In the genomic region with DNA sequence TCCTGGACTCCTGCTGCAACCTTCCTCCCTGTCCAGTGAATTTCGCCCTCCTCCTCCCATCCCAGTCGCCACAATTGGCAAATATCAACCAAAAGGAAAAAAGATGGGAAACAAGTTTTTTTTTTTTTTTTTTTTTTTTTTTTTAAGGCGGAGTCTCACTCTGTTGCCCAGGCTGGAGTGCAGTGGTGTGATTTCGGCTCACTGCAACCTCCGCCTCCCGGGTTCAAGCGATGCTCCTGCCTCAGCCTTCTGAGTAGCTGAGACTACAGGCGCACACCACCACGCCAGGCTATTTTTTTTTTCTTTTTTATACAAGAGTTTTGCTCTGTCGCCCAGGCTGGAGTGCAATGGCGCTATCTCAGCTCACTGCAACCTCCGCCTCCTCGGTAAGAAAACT, we compare ENCODE assay signal across 8 cellular contexts. TPM values are rescaled to one million over a fixed set of nuclear protein-coding genes. Genes with fewer than 3 reads are reported as not detected.
DNase-seq lines count a peak whose midpoint lies in the region; ATAC-seq and TF ChIP-seq lines count a peak whose summit lies in the region.
"Not testable (repeated sequence)": the region's sequence is repeated elsewhere in the genome, so short reads cannot be mapped to it uniquely, and the experiment has no call there.

No MANE protein-coding gene starts in this region.

- not testable (repeated sequence) for H3K79me1 ChIP-seq in neuronal stem cell (ENCODE audit: low read depth, low read length)

- peak overlapping the region; percentile 23 for H3K4me2 ChIP-seq in neuronal stem cell (ENCODE audit: insufficient read depth, low read length, poor library complexity, severe bottlenecking)

- H2AK5ac ChIP-seq in neuronal stem cell (ENCODE audit: low read depth, low read length): not testable (repeated sequence)

- not testable (repeated sequence) for H3K23ac ChIP-seq in neuronal stem cell (ENCODE audit: low read depth, low read length, poor library complexity)

- not testable (repeated sequence) for H3K4me1 ChIP-seq in BE2C; endodermal cell (ENCODE audit: control insufficient read depth, insufficient read depth, low read length)
- H3K4me1 ChIP-seq in neuronal stem cell (ENCODE audit: control insufficient read depth in 2 of 2, insufficient read depth in 1 of 2, low read depth in 1 of 2, low read length in 2 of 2): peaks cover 8 to 15% of the 10 kb centered on the region in 2 donors

- peak; percentile 3 for ATAC-seq in HG02642 (IDR thresholded peaks at IDR 0.05; ENCODE audit: poor library complexity, unreplicated experiment)
- ATAC-seq in activated naive CD8-positive, alpha-beta T cell treated with anti-CD3 and anti-CD28 coated beads, Interleukin-2, amount 10 ng/mL, durations not matched to agents 7 days and 5 days (ENCODE audit: low read depth): peak; percentile 18

- H3K36me3 ChIP-seq in BE2C (peaks cover 24% of the 10 kb centered on the region), endodermal cell (ENCODE audit: control insufficient read depth, insufficient read depth, low read length) (peaks cover 25% of the 10 kb centered on the region), neuronal stem cell (replicated peaks in 1 of 2; ENCODE audit: control insufficient read depth in 2 of 2, insufficient read depth in 2 of 2, low read length in 2 of 2) (peaks cover 11 to 37% of the 10 kb centered on the region in 2 donors)

- peak overlapping the region; percentile 19 for H3K27ac ChIP-seq in endodermal cell (ENCODE audit: low read depth, low read length)
- H3K27ac ChIP-seq in neuronal stem cell (replicated peaks; ENCODE audit: low read length): not testable (repeated sequence)

- H4K91ac ChIP-seq in neuronal stem cell (ENCODE audit: low read depth, low read length, poor library complexity): not testable (repeated sequence)

- not testable (repeated sequence) for H3K9me3 Mint-ChIP-seq in T-helper 1 cell treated with Interleukin-12 subunit alpha and Interleukin-12 subunit beta and Interleukin-4 antibody, amounts not matched to agents 30 μg/mL and 1 μg/mL, for 36 hours; activated naive CD8-positive, alpha-beta T cell treated with anti-CD3 and anti-CD28 coated beads, Interleukin-2, amount 10 ng/mL, durations not matched to agents 7 days and 5 days; endodermal cell; immature natural killer cell; stimulated activated naive CD8-positive, alpha-beta T cell treated with anti-CD3 and anti-CD28 coated beads, Interleukin-15, Interleukin-2, amounts not matched to agents 100 ng/mL and 50 ng/mL, for 24 hours

- H3K9ac ChIP-seq in endodermal cell (ENCODE audit: extremely low read depth, low read length, poor library complexity, severe bottlenecking); neuronal stem cell (ENCODE audit: low read depth, low read length, poor library complexity): not testable (repeated sequence)

- POLR2A ChIA-PET in activated naive CD8-positive, alpha-beta T cell treated with anti-CD3 and anti-CD28 coated beads, Interleukin-2, amount 10 ng/mL, durations not matched to agents 7 days and 5 days (lab: Charles Lee): interaction anchor here (0.6 to 1.4 kb wide), 3 partner anchors 39 to 247 kb away, joined by 3 to 6 read pairs (median 3); no protein-coding TSS in a partner anchor

- H3K9me3 ChIP-seq in BE2C; endodermal cell (ENCODE audit: control insufficient read depth, low read length); neuronal stem cell (replicated peaks in 1 of 2; ENCODE audit: control insufficient read depth in 2 of 2, insufficient read depth in 1 of 2, low read depth in 1 of 2, low read length in 2 of 2): not testable (repeated sequence)

- not testable (repeated sequence) for H2BK12ac ChIP-seq in neuronal stem cell (ENCODE audit: low read length)

- not testable (repeated sequence) for TF ChIP-seq CTCF in BE2C (IDR thresholded peaks at IDR 0.05; ENCODE audit: low read depth, low read length); endodermal cell (conservative IDR thresholded peaks at IDR 0.05)

- H3K4me3 ChIP-seq in BE2C (ENCODE audit: low read depth, low read length) (peak overlapping the region; percentile 30; the same call in 1 of the 2 replicates), endodermal cell (ENCODE audit: low read length) (peak overlapping the region; percentile 39), neuronal stem cell (ENCODE audit: low read length in 2 of 2) (peak overlapping the region in 1 of 2 donors; percentile 45)

- H2AFZ ChIP-seq in neuronal stem cell (ENCODE audit: low read length): peak overlapping the region; percentile 85

- not testable (repeated sequence) for H2BK15ac ChIP-seq in neuronal stem cell (ENCODE audit: low read length)

- not testable (repeated sequence) for H4K8ac ChIP-seq in neuronal stem cell (ENCODE audit: low read depth, low read length)

- H2BK5ac ChIP-seq in neuronal stem cell (ENCODE audit: low read length): not testable (repeated sequence)

- H3K27me3 Mint-ChIP-seq in T-helper 1 cell treated with Interleukin-12 subunit alpha and Interleukin-12 subunit beta and Interleukin-4 antibody, amounts not matched to agents 30 μg/mL and 1 μg/mL, for 36 hours (ENCODE audit: low read depth); activated naive CD8-positive, alpha-beta T cell treated with anti-CD3 and anti-CD28 coated beads, Interleukin-2, amount 10 ng/mL, durations not matched to agents 7 days and 5 days; endodermal cell (ENCODE audit: insufficient read depth); immature natural killer cell (ENCODE audit: low read depth in 3 of 3); stimulated activated naive CD8-positive, alpha-beta T cell treated with anti-CD3 and anti-CD28 coated beads, Interleukin-15, Interleukin-2, amounts not matched to agents 100 ng/mL and 50 ng/mL, for 24 hours: not testable (repeated sequence)

- peaks cover 12% of the 10 kb centered on the region for H3K36me3 Mint-ChIP-seq in T-helper 1 cell treated with Interleukin-12 subunit alpha and Interleukin-12 subunit beta and Interleukin-4 antibody, amounts not matched to agents 30 μg/mL and 1 μg/mL, for 36 hours (ENCODE audit: low read depth)
- H3K36me3 Mint-ChIP-seq in activated naive CD8-positive, alpha-beta T cell treated with anti-CD3 and anti-CD28 coated beads, Interleukin-2, amount 10 ng/mL, durations not matched to agents 7 days and 5 days: not testable (repeated sequence)
- H3K36me3 Mint-ChIP-seq in endodermal cell (ENCODE audit: low read depth) (peaks cover 35% of the 10 kb centered on the region), immature natural killer cell (peaks cover 7 to 16% (median 8%) of the 10 kb centered on the region in 3 donors)
- H3K36me3 Mint-ChIP-seq in stimulated activated naive CD8-positive, alpha-beta T cell treated with anti-CD3 and anti-CD28 coated beads, Interleukin-15, Interleukin-2, amounts not matched to agents 100 ng/mL and 50 ng/mL, for 24 hours (ENCODE audit: low read depth): peaks cover 35% of the 10 kb centered on the region

- not testable (repeated sequence) for H3K14ac ChIP-seq in neuronal stem cell (ENCODE audit: low read length)

- not testable (repeated sequence) for H2BK120ac ChIP-seq in neuronal stem cell (ENCODE audit: low read depth, low read length)

- H3K27me3 ChIP-seq in BE2C; endodermal cell (ENCODE audit: control insufficient read depth, insufficient read depth, low read length, poor library complexity, severe bottlenecking); neuronal stem cell (ENCODE audit: control insufficient read depth in 3 of 3, insufficient read depth in 3 of 3, low read depth in 1 of 3, low read length in 3 of 3): not testable (repeated sequence)

- H3K4me1 Mint-ChIP-seq in T-helper 1 cell treated with Interleukin-12 subunit alpha and Interleukin-12 subunit beta and Interleukin-4 antibody, amounts not matched to agents 30 μg/mL and 1 μg/mL, for 36 hours (ENCODE audit: low read depth): peaks cover 13% of the 10 kb centered on the region
- H3K4me1 Mint-ChIP-seq in activated naive CD8-positive, alpha-beta T cell treated with anti-CD3 and anti-CD28 coated beads, Interleukin-2, amount 10 ng/mL, durations not matched to agents 7 days and 5 days: peaks cover 11% of the 10 kb centered on the region
- H3K4me1 Mint-ChIP-seq in endodermal cell: not testable (repeated sequence)
- H3K4me1 Mint-ChIP-seq in immature natural killer cell: peaks cover 15 to 24% of the 10 kb centered on the region in 2 donors
- H3K4me1 Mint-ChIP-seq in stimulated activated naive CD8-positive, alpha-beta T cell treated with anti-CD3 and anti-CD28 coated beads, Interleukin-15, Interleukin-2, amounts not matched to agents 100 ng/mL and 50 ng/mL, for 24 hours (ENCODE audit: low read depth): peaks cover 19% of the 10 kb centered on the region

- 47 to 50% methylated on average over 10 to 12 of the region's 13 CpGs for WGBS in endodermal cell (ENCODE audit: insufficient coverage in 1 of 2, insufficient read length in 1 of 2), 2 experiments
- no CpG with 5 or more reads among the region's 13 CpGs for WGBS in neuronal stem cell (ENCODE audit: extremely low coverage in 2 of 2, insufficient read length in 2 of 2, insufficient replicate concordance in 1 of 2), 2 donors

- not testable (repeated sequence) for H3K27ac Mint-ChIP-seq in T-helper 1 cell treated with Interleukin-12 subunit alpha and Interleukin-12 subunit beta and Interleukin-4 antibody, amounts not matched to agents 30 μg/mL and 1 μg/mL, for 36 hours; activated naive CD8-positive, alpha-beta T cell treated with anti-CD3 and anti-CD28 coated beads, Interleukin-2, amount 10 ng/mL, durations not matched to agents 7 days and 5 days; immature natural killer cell; stimulated activated naive CD8-positive, alpha-beta T cell treated with anti-CD3 and anti-CD28 coated beads, Interleukin-15, Interleukin-2, amounts not matched to agents 100 ng/mL and 50 ng/mL, for 24 hours
- H3K27ac Mint-ChIP-seq in endodermal cell: peak overlapping the region; percentile 69

- not testable (repeated sequence) for H3K4ac ChIP-seq in neuronal stem cell (ENCODE audit: low read length)

- not testable (repeated sequence) for H3K18ac ChIP-seq in neuronal stem cell (ENCODE audit: low read length)

- peak overlapping the region; percentile 65 for H3K4me3 Mint-ChIP-seq in T-helper 1 cell treated with Interleukin-12 subunit alpha and Interleukin-12 subunit beta and Interleukin-4 antibody, amounts not matched to agents 30 μg/mL and 1 μg/mL, for 36 hours
- H3K4me3 Mint-ChIP-seq in activated naive CD8-positive, alpha-beta T cell treated with anti-CD3 and anti-CD28 coated beads, Interleukin-2, amount 10 ng/mL, durations not matched to agents 7 days and 5 days: peak overlapping the region; percentile 83
- H3K4me3 Mint-ChIP-seq in endodermal cell (peak overlapping the region; percentile 85), immature natural killer cell (peak overlapping the region; percentile 30 to 78 (median 53))
- peak overlapping the region; percentile 52 for H3K4me3 Mint-ChIP-seq in stimulated activated naive CD8-positive, alpha-beta T cell treated with anti-CD3 and anti-CD28 coated beads, Interleukin-15, Interleukin-2, amounts not matched to agents 100 ng/mL and 50 ng/mL, for 24 hours

- not testable (repeated sequence) for DNase-seq in BE2C; activated naive CD8-positive, alpha-beta T cell treated with anti-CD3 and anti-CD28 coated beads, Interleukin-2, amount 10 ng/mL, durations not matched to agents 7 days and 5 days; endodermal cell; immature natural killer cell; neuronal stem cell (ENCODE audit: low spot score)

RNA-seq across cellular contexts. Expression of gene TRIOBP, which starts 0.6 kb away (rescaled TPM):
- 25.0 TPM for polyA plus RNA-seq in BE2C (2012; ENCODE audit: insufficient read depth, insufficient read length, low read depth)
- 10 to 100 TPM; 41.4 to 44.4 TPM for total RNA-seq in activated naive CD8-positive, alpha-beta T cell treated with anti-CD3 and anti-CD28 coated beads, Interleukin-2, amount 10 ng/mL, durations not matched to agents 7 days and 5 days
- 10 to 100 TPM; 74.7 to 82.2 TPM for total RNA-seq in endodermal cell
- 48.8 TPM for polyA plus RNA-seq in endodermal cell (2013, experiment 1 of 2)
- polyA plus RNA-seq in endodermal cell (2013, experiment 2 of 2): 50.9 TPM
- 10 to 100 TPM; 15.0 to 22.4 (median 20.8) TPM for polyA plus RNA-seq in immature natural killer cell
- polyA plus RNA-seq in neuronal stem cell (2013, experiment 1 of 2): 17.8 TPM
- 17.3 TPM for polyA plus RNA-seq in neuronal stem cell (2013, experiment 2 of 2)

RNA-seq across cellular contexts. Expression of gene NOL12, which starts 10.1 kb away (rescaled TPM):
- polyA plus RNA-seq in BE2C (2012; ENCODE audit: insufficient read depth, insufficient read length, low read depth): 47.3 TPM
- 10 to 100 TPM; 42.8 to 50.4 TPM for total RNA-seq in activated naive CD8-positive, alpha-beta T cell treated with anti-CD3 and anti-CD28 coated beads, Interleukin-2, amount 10 ng/mL, durations not matched to agents 7 days and 5 days
- total RNA-seq in endodermal cell: 10 to 100 TPM; 21.9 to 26.8 TPM
- polyA plus RNA-seq in endodermal cell (2013, experiment 1 of 2): 28.1 TPM
- polyA plus RNA-seq in endodermal cell (2013, experiment 2 of 2): 24.4 TPM
- 10 to 100 TPM; 34.6 to 59.3 (median 42.3) TPM for polyA plus RNA-seq in immature natural killer cell
- 22.6 TPM for polyA plus RNA-seq in neuronal stem cell (2013, experiment 1 of 2)
- 19.5 TPM for polyA plus RNA-seq in neuronal stem cell (2013, experiment 2 of 2)

RNA-seq across cellular contexts. Expression of gene LGALS1, which starts 20.8 kb away (rescaled TPM):
- polyA plus RNA-seq in BE2C (2012; ENCODE audit: insufficient read depth, insufficient read length, low read depth): 282 TPM
- total RNA-seq in activated naive CD8-positive, alpha-beta T cell treated with anti-CD3 and anti-CD28 coated beads, Interleukin-2, amount 10 ng/mL, durations not matched to agents 7 days and 5 days: 1,000 to 10,000 TPM; 1,082 to 1,187 TPM
- total RNA-seq in endodermal cell: 10 to 100 TPM; 10.4 to 16.0 TPM
- 126 TPM for polyA plus RNA-seq in endodermal cell (2013, experiment 1 of 2)
- polyA plus RNA-seq in endodermal cell (2013, experiment 2 of 2): 131 TPM
- polyA plus RNA-seq in immature natural killer cell: 100 to 1,000 TPM; 416 to 572 (median 473) TPM
- 41.9 TPM for polyA plus RNA-seq in neuronal stem cell (2013, experiment 1 of 2)
- polyA plus RNA-seq in neuronal stem cell (2013, experiment 2 of 2): 44.2 TPM

RNA-seq across cellular contexts. Expression of gene PDXP, which starts 37.7 kb away (rescaled TPM):
- polyA plus RNA-seq in BE2C (2012; ENCODE audit: insufficient read depth, insufficient read length, low read depth): 229 TPM
- total RNA-seq in activated naive CD8-positive, alpha-beta T cell treated with anti-CD3 and anti-CD28 coated beads, Interleukin-2, amount 10 ng/mL, durations not matched to agents 7 days and 5 days: 10 to 100 TPM; 16.4 to 16.6 TPM
- 10 to 100 TPM; 23.5 to 29.3 TPM for total RNA-seq in endodermal cell
- 40.4 TPM for polyA plus RNA-seq in endodermal cell (2013, experiment 1 of 2)
- 40.7 TPM for polyA plus RNA-seq in endodermal cell (2013, experiment 2 of 2)
- polyA plus RNA-seq in immature natural killer cell: 10 to 100 TPM in 1 of 3 donors, 1 to 10 TPM in 2; 2.2 to 13.2 (median 7.7) TPM
- 46.4 TPM for polyA plus RNA-seq in neuronal stem cell (2013, experiment 1 of 2)
- polyA plus RNA-seq in neuronal stem cell (2013, experiment 2 of 2): 44.0 TPM

RNA-seq across cellular contexts. Expression of gene SH3BP1, which starts 56.8 kb away (rescaled TPM):
- polyA plus RNA-seq in BE2C (2012; ENCODE audit: insufficient read depth, insufficient read length, low read depth): 28.4 TPM
- total RNA-seq in activated naive CD8-positive, alpha-beta T cell treated with anti-CD3 and anti-CD28 coated beads, Interleukin-2, amount 10 ng/mL, durations not matched to agents 7 days and 5 days: 100 to 1,000 TPM; 157 to 169 TPM
- 10 to 100 TPM; 37.7 to 38.6 TPM for total RNA-seq in endodermal cell
- 15.7 TPM for polyA plus RNA-seq in endodermal cell (2013, experiment 1 of 2)
- polyA plus RNA-seq in endodermal cell (2013, experiment 2 of 2): 14.3 TPM
- 10 to 100 TPM; 12.6 to 41.2 (median 21.2) TPM for polyA plus RNA-seq in immature natural killer cell
- polyA plus RNA-seq in neuronal stem cell (2013, experiment 1 of 2): 14.6 TPM
- 14.3 TPM for polyA plus RNA-seq in neuronal stem cell (2013, experiment 2 of 2)

Comparison
In these comparisons a context has a peak if more than half of its experiments do, and no peak if none do; other contexts are left out.
1. RNA of gene LGALS1, which starts 20.8 kb away (total RNA-seq): 1,082 to 1,187 TPM in activated naive CD8-positive, alpha-beta T cell treated with anti-CD3 and anti-CD28 coated beads, Interleukin-2, amount 10 ng/mL, durations not matched to agents 7 days and 5 days; 10.4 to 16.0 TPM in endodermal cell; every median in the first group is over 10 times any median in the second.
2. Peak in every context shown above with its lines, with median percentiles within 50 percentile points of each other: H3K4me3 Mint-ChIP-seq.